ENCODE assay signal across 17 cellular contexts in genomic region chr13:94073006-94073744, GRCh38.
DNase-seq lines count a peak whose midpoint lies in the region; ATAC-seq, FAIRE-seq and TF ChIP-seq lines count a peak whose summit lies in the region.
"Had no signal": no experiment of that assay in that cellular context is flagged by ENCODE, and none has a peak within 500 bp of the region (broad histone marks: within the 10 kb centered on the region; RNA-seq: fewer than 3 reads in every experiment).

No MANE protein-coding gene starts in this region.

- no peak overlapping the region for H3K27ac ChIP-seq in HepG2 (ENCODE audit: extremely low read length, insufficient read depth, low read length)
- H3K27ac ChIP-seq in right lobe of liver = no peak overlapping the region
- no peak overlapping the region for H3K27ac ChIP-seq in effector memory CD4-positive, alpha-beta T cell (ENCODE audit: insufficient read depth, low read length, poor library complexity, severe bottlenecking)
- no peak overlapping the region for H3K27ac ChIP-seq in left ventricle myocardium inferior (replicated peaks)
- H3K27ac ChIP-seq: BLaER1, KMS-11, lower lobe of right lung, prostate gland had no signal

- whole genome bisulfite sequencing in HepG2 (ENCODE audit: low lambda C conversion rate) = 68% methylated on average over 4 of the region's 4 CpGs
- WGBS in right lobe of liver (ENCODE audit: insufficient coverage, low coverage, low lambda C conversion rate, missing lambda C conversion rate) = 72% methylated on average over 4 of the region's 4 CpGs

- TF ChIP-seq POLR2A in HepG2 (IDR thresholded peaks at IDR 0.05; ENCODE audit: insufficient read depth in 1 of 2, low read depth in 2 of 2, low read length in 2 of 2) (no peak), right lobe of liver (IDR thresholded peaks at IDR 0.05) (no peak)

- no peak for TF ChIP-seq RAD21 in HepG2 (CRISPR knock-in tag; IDR thresholded peaks at IDR 0.05)

- H3K36me3 ChIP-seq in HepG2 (replicated peaks in 1 of 2; ENCODE audit: control insufficient read depth in 1 of 2, insufficient read depth in 2 of 2, low read length in 2 of 2) (no peaks in the 10 kb centered on the region), right lobe of liver (no peaks in the 10 kb centered on the region), left ventricle myocardium inferior (no peaks in the 10 kb centered on the region)
- no peaks in the 10 kb centered on the region for H3K36me3 ChIP-seq in effector memory CD4-positive, alpha-beta T cell (ENCODE audit: control insufficient read depth, insufficient read depth, low read length)
- H3K36me3 ChIP-seq: BLaER1, lower lobe of right lung, prostate gland had no signal

- H2AFZ ChIP-seq in HepG2 (ENCODE audit: low read length) = no peak overlapping the region

- no peak for TF ChIP-seq EP300 in HepG2 (IDR thresholded peaks at IDR 0.05; ENCODE audit: low read depth in 2 of 2, low read length in 2 of 2)
- TF ChIP-seq EP300 in HepG2 (CRISPR knock-in tag; IDR thresholded peaks at IDR 0.05; ENCODE audit: borderline replicate concordance) = no peak

- H3K4me2 ChIP-seq in HepG2 (ENCODE audit: low read depth, low read length) = no peak overlapping the region
- H3K4me2 ChIP-seq: BLaER1, KMS-11 had no signal

- H3K4me3 ChIP-seq in HepG2 (replicated peaks in 1 of 3; ENCODE audit: insufficient read depth in 1 of 3, low read depth in 2 of 3, low read length in 3 of 3) (no peak overlapping the region), right lobe of liver (no peak overlapping the region), left ventricle myocardium inferior (no peak overlapping the region)
- no peak overlapping the region for H3K4me3 ChIP-seq in effector memory CD4-positive, alpha-beta T cell (ENCODE audit: insufficient read depth, low read depth, low read length, poor library complexity, severe bottlenecking)
- H3K4me3 ChIP-seq: BLaER1, lower lobe of right lung, prostate gland had no signal

- intact Hi-C loops in HepG2 (cut with micrococcal nuclease; ENCODE audit: unreplicated experiment) = no loop called here
- intact Hi-C loops in right lobe of liver (cut with DNase I) = no loop called here
- intact Hi-C loops in left ventricle myocardium inferior (cut with micrococcal nuclease) = no loop called here

- CTCF ChIA-PET in HepG2 (lab: Yijun Ruan, JAX; ENCODE audit: low intra/inter-chr PET ratio, low total read pairs) = no interaction called here

- no peak for FAIRE-seq in HepG2 (lab: Jason Lieb, UNC)

- DNase-seq in HepG2 (ENCODE audit: low spot score) (no peak), right lobe of liver (no peak), NCI-H526 treated with DMSO at 0.1 percent for 48 hours (lab: John Stamatoyannopoulos, UW) (peak; percentile 77), fibroblast of peridontal ligament (ENCODE audit: extremely low read depth) (peak; percentile 97), germinal center (ENCODE audit: low spot score) (no peak), left ventricle myocardium inferior (no peak)
- DNase-seq in effector memory CD4-positive, alpha-beta T cell = no peak
- DNase-seq: activated CD4-positive, alpha-beta T cell treated with anti-CD3 and anti-CD28 coated beads, Interleukin-2, amount 50 U/mL, for 48 hours; activated naive CD4-positive, alpha-beta T cell treated with anti-CD3 and anti-CD28 coated beads for 36 hours; cortex of kidney; lower lobe of right lung; NCI-H524; T-cell had no signal

- POLR2A ChIA-PET in HepG2 (lab: Yijun Ruan, JAX) = no interaction called here

- no peak overlapping the region for H3K9ac ChIP-seq in HepG2 (ENCODE audit: insufficient read depth, low read depth, low read length)
- H3K9ac ChIP-seq: BLaER1, KMS-11 had no signal

- H4K20me1 ChIP-seq in HepG2 (ENCODE audit: insufficient read depth, low read length) = no peaks in the 10 kb centered on the region
- H4K20me1 ChIP-seq: BLaER1 had no signal

- in situ Hi-C loops in HepG2 (cut with HindIII; ENCODE audit: extremely low pct_ligation_motif_present, low pct_unique_long_range_greater_than_20kb) = no loop called here

- H3K27me3 ChIP-seq in HepG2 (ENCODE audit: control insufficient read depth in 1 of 2, insufficient read depth in 2 of 2, low read length in 2 of 2) = no peaks in the 10 kb centered on the region
- H3K27me3 ChIP-seq in right lobe of liver = no peaks in the 10 kb centered on the region
- H3K27me3 ChIP-seq in effector memory CD4-positive, alpha-beta T cell (replicated peaks; ENCODE audit: control insufficient read depth, insufficient read depth, low read length, poor library complexity, severe bottlenecking) = no peaks in the 10 kb centered on the region
- H3K27me3 ChIP-seq in left ventricle myocardium inferior (ENCODE audit: low read depth) = no peaks in the 10 kb centered on the region
- H3K27me3 ChIP-seq: BLaER1 had no signal

- TF ChIP-seq CTCF in HepG2 (CRISPR knock-in tag; IDR thresholded peaks at IDR 0.05) (no peak), right lobe of liver (IDR thresholded peaks at IDR 0.05) (no peak), left ventricle myocardium inferior (IDR thresholded peaks at IDR 0.05; ENCODE audit: borderline replicate concordance) (no peak)

- BruUV-seq in HepG2 (replicated peaks; lab: Mats Ljungman, UMichigan) = no TSS peak

- no peaks in the 10 kb centered on the region for H3K79me2 ChIP-seq in HepG2 (ENCODE audit: insufficient read depth, low read length)

- ATAC-seq in HepG2 = no peak
- ATAC-seq in right lobe of liver = no peak
- ATAC-seq in GM19467 (IDR thresholded peaks at IDR 0.05; ENCODE audit: unreplicated experiment) = no peak
- ATAC-seq: lower lobe of right lung, T-cell had no signal

- H3K9me3 ChIP-seq in HepG2 (ENCODE audit: low read length) (peaks cover 17% of the 10 kb centered on the region), right lobe of liver (no peaks in the 10 kb centered on the region), left ventricle myocardium inferior (replicated peaks) (peaks cover 11% of the 10 kb centered on the region)
- H3K9me3 ChIP-seq in effector memory CD4-positive, alpha-beta T cell (ENCODE audit: control insufficient read depth, low read length) = no peaks in the 10 kb centered on the region
- H3K9me3 ChIP-seq: lower lobe of right lung, prostate gland had no signal

- H3K4me1 ChIP-seq in HepG2 (ENCODE audit: insufficient read depth, low read length) (no peaks in the 10 kb centered on the region), right lobe of liver (no peaks in the 10 kb centered on the region), left ventricle myocardium inferior (no peaks in the 10 kb centered on the region)
- no peaks in the 10 kb centered on the region for H3K4me1 ChIP-seq in effector memory CD4-positive, alpha-beta T cell (ENCODE audit: control insufficient read depth, insufficient read depth, low read length, poor library complexity, severe bottlenecking)
- H3K4me1 ChIP-seq: BLaER1, lower lobe of right lung, prostate gland had no signal

TF ChIP-seq in HepG2, 621 proteins besides CTCF, POLR2A, EP300 and RAD21:
- TF ChIP-seq ZNF839 (CRISPR knock-in tag; IDR thresholded peaks at IDR 0.05; ENCODE audit: borderline replicate concordance) = no peak
- TF ChIP-seq SIX4 (CRISPR knock-in tag; IDR thresholded peaks at IDR 0.05) = peak; percentile 38; the same call in 1 of the 2 replicates
- TF ChIP-seq ZFP90 (CRISPR knock-in tag; IDR thresholded peaks at IDR 0.05; ENCODE audit: borderline replicate concordance) = no peak
- TF ChIP-seq SIX1 (CRISPR knock-in tag; IDR thresholded peaks at IDR 0.05; ENCODE audit: borderline replicate concordance) = peak; percentile 51; the same call in 1 of the 2 replicates
- no peak for TF ChIP-seq ZSCAN31 (CRISPR knock-in tag; IDR thresholded peaks at IDR 0.05; ENCODE audit: low read depth)

Comparison
In these comparisons a context has a peak if more than half of its experiments do, and no peak if none do; other contexts are left out.
1. DNase-seq: peak in NCI-H526 treated with DMSO at 0.1 percent for 48 hours (single experiment) and fibroblast of peridontal ligament (single experiment); none in HepG2 (single experiment), right lobe of liver (0 of 3), germinal center (single experiment), effector memory CD4-positive, alpha-beta T cell (0 of 3) and left ventricle myocardium inferior (single experiment).